In the genomic region with DNA sequence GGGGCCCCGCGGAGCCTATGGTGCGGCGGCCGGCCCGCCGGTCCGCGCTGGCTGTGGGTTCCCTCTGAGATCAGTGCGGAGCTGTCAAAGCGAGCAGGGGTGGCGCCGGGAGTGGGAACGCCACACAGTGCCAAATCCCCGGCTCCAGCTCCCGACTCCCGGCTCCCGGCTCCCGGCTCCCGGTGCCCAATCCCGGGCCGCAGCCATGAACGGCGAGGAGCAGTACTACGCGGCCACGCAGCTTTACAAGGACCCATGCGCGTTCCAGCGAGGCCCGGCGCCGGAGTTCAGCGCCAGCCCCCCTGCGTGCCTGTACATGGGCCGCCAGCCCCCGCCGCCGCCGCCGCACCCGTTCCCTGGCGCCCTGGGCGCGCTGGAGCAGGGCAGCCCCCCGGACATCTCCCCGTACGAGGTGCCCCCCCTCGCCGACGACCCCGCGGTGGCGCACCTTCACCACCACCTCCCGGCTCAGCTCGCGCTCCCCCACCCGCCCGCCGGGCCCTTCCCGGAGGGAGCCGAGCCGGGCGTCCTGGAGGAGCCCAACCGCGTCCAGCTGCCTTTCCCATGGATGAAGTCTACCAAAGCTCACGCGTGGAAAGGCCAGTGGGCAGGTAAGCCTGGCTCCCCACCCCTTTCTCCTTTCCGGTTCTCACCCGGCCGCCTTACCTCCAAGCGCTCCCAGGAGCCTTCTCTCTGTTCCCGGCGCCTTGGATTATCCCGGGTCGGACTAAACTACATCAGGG, we compare ENCODE assay signal across 8 cellular contexts. TPM values are rescaled to one million over a fixed set of nuclear protein-coding genes. Genes with fewer than 3 reads are reported as not detected.
DNase-seq lines count a peak whose midpoint lies in the region; ATAC-seq and TF ChIP-seq lines count a peak whose summit lies in the region.

PDX1 (plus strand) TSS at position 67 of the 743 bp plus-strand sequence; CDS start at position 206, 139 bp downstream.

- H3K4me1 Mint-ChIP-seq in activated CD8-positive, alpha-beta T cell treated with anti-CD3 and anti-CD28 coated beads, Interleukin-2, amount 10 ng/mL, durations not matched to agents 7 days and 5 days (ENCODE audit: low read depth) = peaks cover 22% of the 10 kb centered on the region
- peaks cover 47% of the 10 kb centered on the region for H3K4me1 Mint-ChIP-seq in stimulated activated naive CD8-positive, alpha-beta T cell treated with anti-CD3 and anti-CD28 coated beads, Interleukin-15, Interleukin-2, amounts not matched to agents 100 ng/mL and 50 ng/mL, for 24 hours (ENCODE audit: low read depth)

- no peaks in the 10 kb centered on the region for H3K79me2 ChIP-seq in ACC112 (ENCODE audit: control insufficient read depth, insufficient read depth, low read length, unreplicated experiment)

- peak within 1 kb of the TSS; percentile 63 for H3K4me3 Mint-ChIP-seq in activated CD8-positive, alpha-beta T cell treated with anti-CD3 and anti-CD28 coated beads, Interleukin-2, amount 10 ng/mL, durations not matched to agents 7 days and 5 days
- H3K4me3 Mint-ChIP-seq in stimulated activated naive CD8-positive, alpha-beta T cell treated with anti-CD3 and anti-CD28 coated beads, Interleukin-15, Interleukin-2, amounts not matched to agents 100 ng/mL and 50 ng/mL, for 24 hours = peak within 1 kb of the TSS; percentile 66

- peak within 1 kb of the TSS; percentile 33 for H3K4me3 ChIP-seq in ACC112 (ENCODE audit: low read depth, low read length)

- H3K36me3 ChIP-seq in ACC112 (ENCODE audit: insufficient read depth, low read length) = no peaks in the 10 kb centered on the region

- in situ Hi-C loops in GM18951 (cut with MboI; ENCODE audit: low sequenced_read_pairs, unreplicated experiment) = no loop called here

- peak within 1 kb of the TSS; percentile 66 for H3K27ac Mint-ChIP-seq in activated CD8-positive, alpha-beta T cell treated with anti-CD3 and anti-CD28 coated beads, Interleukin-2, amount 10 ng/mL, durations not matched to agents 7 days and 5 days
- H3K27ac Mint-ChIP-seq in stimulated activated naive CD8-positive, alpha-beta T cell treated with anti-CD3 and anti-CD28 coated beads, Interleukin-15, Interleukin-2, amounts not matched to agents 100 ng/mL and 50 ng/mL, for 24 hours = no peak within 1 kb of the TSS

- H3K4me1 ChIP-seq in ACC112 (ENCODE audit: control insufficient read depth, insufficient read depth, low read length, unreplicated experiment) = no peaks in the 10 kb centered on the region

- peaks cover 81% of the 10 kb centered on the region for H3K27me3 Mint-ChIP-seq in activated CD8-positive, alpha-beta T cell treated with anti-CD3 and anti-CD28 coated beads, Interleukin-2, amount 10 ng/mL, durations not matched to agents 7 days and 5 days (ENCODE audit: low read depth)
- H3K27me3 Mint-ChIP-seq in stimulated activated naive CD8-positive, alpha-beta T cell treated with anti-CD3 and anti-CD28 coated beads, Interleukin-15, Interleukin-2, amounts not matched to agents 100 ng/mL and 50 ng/mL, for 24 hours = peaks cover 76% of the 10 kb centered on the region

- POLR2A ChIA-PET in activated CD8-positive, alpha-beta T cell treated with anti-CD3 and anti-CD28 coated beads, Interleukin-2, amount 10 ng/mL, durations not matched to agents 7 days and 5 days (lab: Charles Lee) = no interaction called here

- no peak for ATAC-seq in activated CD8-positive, alpha-beta T cell treated with anti-CD3 and anti-CD28 coated beads, Interleukin-2, amount 10 ng/mL, durations not matched to agents 7 days and 5 days
- ATAC-seq in HG03520 (IDR thresholded peaks at IDR 0.05; ENCODE audit: unreplicated experiment) = no peak

- peaks cover 2% of the 10 kb centered on the region for H3K36me3 Mint-ChIP-seq in activated CD8-positive, alpha-beta T cell treated with anti-CD3 and anti-CD28 coated beads, Interleukin-2, amount 10 ng/mL, durations not matched to agents 7 days and 5 days (ENCODE audit: low read depth)
- H3K36me3 Mint-ChIP-seq in stimulated activated naive CD8-positive, alpha-beta T cell treated with anti-CD3 and anti-CD28 coated beads, Interleukin-15, Interleukin-2, amounts not matched to agents 100 ng/mL and 50 ng/mL, for 24 hours (ENCODE audit: low read depth) = no peaks in the 10 kb centered on the region

- no peak for DNase-seq in activated CD8-positive, alpha-beta T cell treated with anti-CD3 and anti-CD28 coated beads, Interleukin-2, amount 10 ng/mL, durations not matched to agents 7 days and 5 days
- DNase-seq in islet precursor cell = peak; percentile 86
- no peak for DNase-seq in NCI-H1092 treated with DMSO at 0.1 percent for 48 hours (lab: John Stamatoyannopoulos, UW)
- no peak for DNase-seq in hippocampal formation (lab: John Stamatoyannopoulos, UW)

- CTCF ChIA-PET in activated CD8-positive, alpha-beta T cell treated with anti-CD3 and anti-CD28 coated beads, Interleukin-2, amount 10 ng/mL, durations not matched to agents 7 days and 5 days (lab: Charles Lee) = no interaction called here

- no peaks in the 10 kb centered on the region for H3K9me3 Mint-ChIP-seq in activated CD8-positive, alpha-beta T cell treated with anti-CD3 and anti-CD28 coated beads, Interleukin-2, amount 10 ng/mL, durations not matched to agents 7 days and 5 days (ENCODE audit: insufficient read depth)
- H3K9me3 Mint-ChIP-seq in stimulated activated naive CD8-positive, alpha-beta T cell treated with anti-CD3 and anti-CD28 coated beads, Interleukin-15, Interleukin-2, amounts not matched to agents 100 ng/mL and 50 ng/mL, for 24 hours = no peaks in the 10 kb centered on the region

- H3K27ac ChIP-seq in ACC112 (ENCODE audit: low read depth, low read length) = no peak within 1 kb of the TSS

- peaks cover 100% of the 10 kb centered on the region for H3K27me3 ChIP-seq in ACC112 (ENCODE audit: insufficient read depth, low read length)

- peak; percentile 71 for TF ChIP-seq POLR2A in GM18951 (IDR thresholded peaks at IDR 0.05; ENCODE audit: extremely low read depth, insufficient read depth, insufficient read length)

- no peak within 1 kb of the TSS for H2AFZ ChIP-seq in ACC112 (ENCODE audit: low read length, unreplicated experiment)

RNA-seq across cellular contexts. Expression of gene PDX1, which starts in this region (rescaled TPM):
- not detected for total RNA-seq in activated CD8-positive, alpha-beta T cell treated with anti-CD3 and anti-CD28 coated beads, Interleukin-2, amount 10 ng/mL, durations not matched to agents 7 days and 5 days
